ENCODE assay signal across 17 cellular contexts in genomic region chr17:78118801-78119241, GRCh38. TPM values are rescaled to one million over a fixed set of nuclear protein-coding genes. Genes with fewer than 3 reads are reported as not detected.
DNase-seq lines count a peak whose midpoint lies in the region; ATAC-seq and TF ChIP-seq lines count a peak whose summit lies in the region.
"Had no signal": no experiment of that assay in that cellular context is flagged by ENCODE, and none has a peak within 500 bp of the region (broad histone marks: within the 10 kb centered on the region; RNA-seq: fewer than 3 reads in every experiment).

No MANE protein-coding gene starts in this region.

- no peak overlapping the region for H3K9ac ChIP-seq in DND-41 (ENCODE audit: low read depth, low read length)

- H3K9me3 ChIP-seq in DND-41 (ENCODE audit: insufficient read depth, low read length, severe bottlenecking) (no peaks in the 10 kb centered on the region), right lobe of liver (no peaks in the 10 kb centered on the region)
- H3K9me3 ChIP-seq: HAP-1 had no signal

- H3K4me1 ChIP-seq in DND-41 (ENCODE audit: insufficient read depth, low read length) (peaks cover 30% of the 10 kb centered on the region), right lobe of liver (no peaks in the 10 kb centered on the region)
- H3K4me1 ChIP-seq: HAP-1 had no signal

- no peak overlapping the region for H3K4me2 ChIP-seq in DND-41 (ENCODE audit: insufficient read depth, low read length)
- H3K4me2 ChIP-seq: PC-9 had no signal

- H3K4me3 ChIP-seq in DND-41 (ENCODE audit: low read depth in 1 of 2, low read length in 2 of 2) = no peak overlapping the region
- no peak overlapping the region for H3K4me3 ChIP-seq in right lobe of liver
- H3K4me3 ChIP-seq: HAP-1, PC-9 had no signal

- 60% methylated on average over 2 of the region's 14 CpGs for WGBS in right lobe of liver (ENCODE audit: insufficient coverage, low coverage, low lambda C conversion rate, missing lambda C conversion rate)

- H2AFZ ChIP-seq in DND-41 (ENCODE audit: low read depth, low read length) = no peak overlapping the region
- H2AFZ ChIP-seq: PC-9 had no signal

- H3K27ac ChIP-seq in DND-41 (ENCODE audit: low read length) (0 out of 2 replicates have a peak overlapping the region, but pooled peaks have one; percentile 23), VCaP (0 out of 2 replicates have a peak overlapping the region, but pooled peaks have one; percentile 87), right lobe of liver (no peak overlapping the region)
- H3K27ac ChIP-seq: HL-60, PC-9 had no signal

- ATAC-seq in DND-41 (ENCODE audit: insufficient read depth, low read depth) (no peak), right lobe of liver (no peak), HG03039 (IDR thresholded peaks at IDR 0.05; ENCODE audit: unreplicated experiment) (no peak)
- ATAC-seq: T-cell had no signal

- H3K36me3 ChIP-seq in DND-41 (ENCODE audit: insufficient read depth, low read length) = peaks cover 14% of the 10 kb centered on the region
- H3K36me3 ChIP-seq in right lobe of liver = no peaks in the 10 kb centered on the region
- H3K36me3 ChIP-seq: HAP-1 had no signal

- H4K20me1 ChIP-seq in DND-41 (ENCODE audit: insufficient read depth, low read length) = no peaks in the 10 kb centered on the region

- TF ChIP-seq CTCF in DND-41 (IDR thresholded peaks at IDR 0.05; ENCODE audit: borderline replicate concordance, extremely low read depth, low read length, poor library complexity, severe bottlenecking) = no peak
- no peak for TF ChIP-seq CTCF in VCaP (conservative IDR thresholded peaks at IDR 0.05)
- no peak for TF ChIP-seq CTCF in right lobe of liver (IDR thresholded peaks at IDR 0.05)

- DNase-seq in DND-41 (no peak), right lobe of liver (peak in 2 of 3 donors; percentile 18 to 48), NCI-H146 treated with DMSO at 0.1 percent for 48 hours (lab: John Stamatoyannopoulos, UW; ENCODE audit: unreplicated experiment) (no peak), MV-4-11 (lab: John Stamatoyannopoulos, UW) (no peak), NCI-H2081 (lab: John Stamatoyannopoulos, UW) (no peak)
- DNase-seq: GDM1, NCI-H1417, NCI-H1930, NCI-H2171 treated with DMSO at 0.1 percent for 48 hours, NCI-H774, PC-9, T-cell had no signal

- intact Hi-C loops in right lobe of liver (cut with DNase I) = loop anchor here (5.0 to 10.0 kb wide), 2 partner anchors 126 to 128 kb away; no protein-coding TSS in a partner anchor

- H3K27me3 ChIP-seq in DND-41 (ENCODE audit: insufficient read depth, low read length, poor library complexity) (no peaks in the 10 kb centered on the region), right lobe of liver (no peaks in the 10 kb centered on the region)

- TF ChIP-seq POLR2A in right lobe of liver (IDR thresholded peaks at IDR 0.05) = no peak

- no peaks in the 10 kb centered on the region for H3K79me2 ChIP-seq in DND-41 (ENCODE audit: insufficient read depth, low read length)

RNA-seq across cellular contexts. Expression of gene TMC6, which starts 9.7 kb away (rescaled TPM):
- total RNA-seq in right lobe of liver = 10 to 100 TPM; 10.9 to 24.7 (median 15.7) TPM

RNA-seq across cellular contexts. Expression of gene TMC8, which starts 11.8 kb away (rescaled TPM):
- 1 to 10 TPM; 2.4 to 7.2 (median 4.8) TPM for total RNA-seq in right lobe of liver

RNA-seq across cellular contexts. Expression of gene C17orf99, which starts 27.4 kb away (rescaled TPM):
- total RNA-seq in right lobe of liver = not detected
- total RNA-seq: NCI-H460, PC-9 had no signal

RNA-seq across cellular contexts. Expression of gene SYNGR2, which starts 49.6 kb away (rescaled TPM):
- 10 to 100 TPM; 43.3 to 55.8 (median 50.4) TPM for total RNA-seq in right lobe of liver

Comparison
In these comparisons a context has a peak if more than half of its experiments do, and no peak if none do; other contexts are left out.
1. DNase-seq: peak in right lobe of liver (2 of 3); none in DND-41 (single experiment), NCI-H146 treated with DMSO at 0.1 percent for 48 hours (single experiment), MV-4-11 (single experiment) and NCI-H2081 (0 of 2).
2. H3K27ac ChIP-seq: peak in DND-41 (single experiment) and VCaP (single experiment); none in right lobe of liver (0 of 3).